1 cellular context compared by ENCODE assay signal in the genomic region with DNA sequence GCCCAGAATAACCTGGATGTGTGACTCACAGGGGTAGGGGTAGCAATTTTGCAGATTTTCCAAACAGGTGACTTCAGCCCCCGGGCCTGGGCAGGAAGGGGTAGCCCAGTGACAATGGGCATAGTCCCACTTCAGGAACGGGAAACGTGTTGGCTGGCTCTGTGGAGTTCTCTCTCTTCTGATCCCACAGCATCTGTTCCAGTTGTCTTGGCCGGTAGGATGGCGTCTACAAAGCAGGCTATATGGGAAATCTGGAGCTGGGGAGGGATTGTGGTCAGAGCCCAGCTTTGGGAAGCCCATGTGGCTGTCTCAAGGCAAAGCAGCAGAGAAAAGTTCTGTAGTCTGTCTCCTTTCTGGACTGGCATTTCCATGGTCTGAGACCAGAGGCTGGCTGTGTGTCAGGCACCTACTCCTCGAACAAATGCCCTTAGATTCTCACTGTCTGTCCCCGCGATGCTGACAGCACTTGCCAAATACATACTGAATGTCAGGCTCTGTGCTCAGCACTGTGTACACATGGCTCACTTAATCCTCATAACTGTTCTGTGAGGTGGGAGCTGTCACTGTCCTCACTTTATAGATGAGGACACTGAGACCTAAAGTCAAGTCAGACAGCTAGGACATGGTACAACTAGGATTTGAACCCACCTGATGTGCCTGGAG.
TF ChIP-seq lines count a peak whose summit lies in the region.

No MANE protein-coding gene starts in this region.

TF ChIP-seq in K562, 482 proteins besides CTCF, POLR2A, EP300 and RAD21:
- TF ChIP-seq ZZZ3 (IDR thresholded peaks at IDR 0.05) (no peak), CEBPG (CRISPR knock-in tag; IDR thresholded peaks at IDR 0.05) (peak; percentile 34; the same call in 1 of the 2 replicates), CEBPG (tag; conservative IDR thresholded peaks at IDR 0.05 in 1 of 2, IDR thresholded peaks at IDR 0.05 in 1 of 2) (no peak), ARHGAP35 (IDR thresholded peaks at IDR 0.05; ENCODE audit: partially characterized antibody) (no peak), FOXA3 (CRISPR knock-in tag; conservative IDR thresholded peaks at IDR 0.05 in 1 of 2, IDR thresholded peaks at IDR 0.05 in 1 of 2) (peak in 1 of 2 experiments; percentile 77; a peak in 1 of 4 replicates), NR2C1 (IDR thresholded peaks at IDR 0.05) (no peak), NR2C1 (tag; IDR thresholded peaks at IDR 0.05) (peak; percentile 9; the same call in 1 of the 2 replicates), IRF2 (CRISPR knock-in tag; IDR thresholded peaks at IDR 0.05) (no peak), ZNF79 (CRISPR knock-in tag; IDR thresholded peaks at IDR 0.05; ENCODE audit: low read depth) (no peak), ZBTB17 (CRISPR knock-in tag; IDR thresholded peaks at IDR 0.05) (0 out of 2 replicates have a peak, but pooled peaks have one; percentile 26), ZNF253 (CRISPR knock-in tag; conservative IDR thresholded peaks at IDR 0.05) (no peak), SIRT6 (IDR thresholded peaks at IDR 0.05; ENCODE audit: low read depth, low read length) (no peak)
- TF ChIP-seq, protein P1, sequence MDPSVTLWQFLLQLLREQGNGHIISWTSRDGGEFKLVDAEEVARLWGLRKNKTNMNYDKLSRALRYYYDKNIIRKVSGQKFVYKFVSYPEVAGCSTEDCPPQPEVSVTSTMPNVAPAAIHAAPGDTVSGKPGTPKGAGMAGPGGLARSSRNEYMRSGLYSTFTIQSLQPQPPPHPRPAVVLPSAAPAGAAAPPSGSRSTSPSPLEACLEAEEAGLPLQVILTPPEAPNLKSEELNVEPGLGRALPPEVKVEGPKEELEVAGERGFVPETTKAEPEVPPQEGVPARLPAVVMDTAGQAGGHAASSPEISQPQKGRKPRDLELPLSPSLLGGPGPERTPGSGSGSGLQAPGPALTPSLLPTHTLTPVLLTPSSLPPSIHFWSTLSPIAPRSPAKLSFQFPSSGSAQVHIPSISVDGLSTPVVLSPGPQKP (CRISPR knock-in tag; IDR thresholded peaks at IDR 0.05), result no peak
